8 cellular contexts compared by ENCODE assay signal in the genomic region with DNA sequence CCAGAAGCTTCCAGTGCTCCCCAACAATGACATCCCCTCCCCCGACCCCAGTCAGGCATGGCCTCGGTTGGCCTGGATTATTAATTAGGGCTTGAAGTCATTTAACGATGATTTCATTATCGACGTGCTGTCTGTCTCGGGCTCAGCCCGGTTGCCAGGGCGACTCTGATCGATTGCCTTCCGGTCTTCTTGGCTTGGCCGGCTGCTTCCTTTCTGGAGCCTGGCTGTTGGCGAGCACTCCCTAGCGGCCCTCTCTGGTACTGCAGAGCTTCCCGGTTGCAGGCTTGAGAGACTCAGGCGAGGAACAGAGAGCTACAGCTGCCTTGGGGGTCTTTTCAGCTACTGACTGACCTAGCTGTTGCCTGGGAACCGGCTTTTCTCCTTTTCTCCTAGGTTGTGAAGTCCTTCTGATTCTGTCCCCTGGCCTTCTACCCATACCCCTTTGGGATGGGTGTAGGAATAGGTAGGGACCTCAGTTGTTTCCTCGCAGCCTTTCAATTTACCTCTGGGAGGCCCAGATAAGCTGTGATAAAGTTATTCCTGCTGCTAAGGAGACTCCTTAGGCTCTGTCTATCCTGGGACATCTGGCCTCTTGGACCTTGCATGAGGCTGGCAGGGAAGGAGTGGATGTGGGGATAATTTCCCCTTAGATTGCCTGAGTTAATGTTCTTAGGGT. TPM values are rescaled to one million over a fixed set of nuclear protein-coding genes. Genes with fewer than 3 reads are reported as not detected.
DNase-seq lines count a peak whose midpoint lies in the region; ATAC-seq and TF ChIP-seq lines count a peak whose summit lies in the region.

No MANE protein-coding gene starts in this region.

- peaks cover 12% of the 10 kb centered on the region for H3K4me1 Mint-ChIP-seq in CD8-positive, alpha-beta T cell (ENCODE audit: low read depth)
- H3K4me1 Mint-ChIP-seq in activated T-cell treated with anti-CD3 and anti-CD28 coated beads, Interleukin-2, amount 50 U/mL, for 4 hours (ENCODE audit: low read depth) = peaks cover 5% of the 10 kb centered on the region
- peaks cover 5% of the 10 kb centered on the region for H3K4me1 Mint-ChIP-seq in nephron progenitor cell

- peak; percentile 87 for TF ChIP-seq CTCF in CD8-positive, alpha-beta T cell (IDR thresholded peaks at IDR 0.05)
- peak; percentile 93 for TF ChIP-seq CTCF in fibroblast of pulmonary artery (IDR thresholded peaks at IDR 0.05; ENCODE audit: low read length, missing control alignments)
- peak; percentile 97 for TF ChIP-seq CTCF in nephron progenitor cell (IDR thresholded peaks at IDR 0.05)
- peak in 5 of 7 experiments; percentile 56 to 95 (median 84) for TF ChIP-seq CTCF in stomach (IDR thresholded peaks at IDR 0.05)

- peak; percentile 97 for ATAC-seq in CD8-positive, alpha-beta T cell
- ATAC-seq in GM19351 (IDR thresholded peaks at IDR 0.05; ENCODE audit: unreplicated experiment) = peak; percentile 70
- ATAC-seq in HG03520 (IDR thresholded peaks at IDR 0.05; ENCODE audit: unreplicated experiment) = peak; percentile 79
- ATAC-seq in activated T-cell treated with anti-CD3 and anti-CD28 coated beads, Interleukin-2, amount 50 U/mL, for 4 hours = peak; percentile 81 to 86

- peaks cover 7% of the 10 kb centered on the region for H3K4me1 ChIP-seq in CD8-positive, alpha-beta T cell (ENCODE audit: insufficient read depth, low read length)
- no peaks in the 10 kb centered on the region for H3K4me1 ChIP-seq in NT2/D1 (ENCODE audit: insufficient read depth, insufficient read length)
- H3K4me1 ChIP-seq in stomach = peaks cover 0 to 46% (median 26%) of the 10 kb centered on the region in 4 donors

- TF ChIP-seq POLR2A in stomach (IDR thresholded peaks at IDR 0.05) = no peak

- WGBS in stomach, 5 donors = 7 to 20% (median 9%) methylated on average over 5 to 17 of the region's 17 CpGs

- no peaks in the 10 kb centered on the region for H3K36me3 ChIP-seq in CD8-positive, alpha-beta T cell (ENCODE audit: insufficient read depth, low read length)
- H3K36me3 ChIP-seq in NT2/D1 (ENCODE audit: insufficient read depth, insufficient read length, low read length) = no peaks in the 10 kb centered on the region
- H3K36me3 ChIP-seq in stomach = no peaks in the 10 kb centered on the region

- no peak overlapping the region for H3K4me3 ChIP-seq in CD8-positive, alpha-beta T cell (ENCODE audit: low read depth, low read length)
- H3K4me3 ChIP-seq in NT2/D1 (ENCODE audit: insufficient read length, low read depth) (peak overlapping the region; percentile 10), fibroblast of pulmonary artery (replicated peaks; ENCODE audit: low read depth, low read length) (no peak overlapping the region), stomach (peak overlapping the region in 1 of 4 donors; percentile 12)

- no peaks in the 10 kb centered on the region for H3K9me3 ChIP-seq in CD8-positive, alpha-beta T cell (ENCODE audit: low read length)
- no peaks in the 10 kb centered on the region for H3K9me3 ChIP-seq in NT2/D1 (ENCODE audit: insufficient read depth, low read length)
- H3K9me3 ChIP-seq in stomach = no peaks in the 10 kb centered on the region

- H3K9me3 Mint-ChIP-seq in CD8-positive, alpha-beta T cell = no peaks in the 10 kb centered on the region
- H3K9me3 Mint-ChIP-seq in activated T-cell treated with anti-CD3 and anti-CD28 coated beads, Interleukin-2, amount 50 U/mL, for 4 hours = no peaks in the 10 kb centered on the region
- H3K9me3 Mint-ChIP-seq in nephron progenitor cell = no peaks in the 10 kb centered on the region

- H3K27ac ChIP-seq in CD8-positive, alpha-beta T cell (ENCODE audit: low read depth, low read length) = no peak overlapping the region
- H3K27ac ChIP-seq in stomach = no peak overlapping the region

- no peak for TF ChIP-seq EP300 in stomach (IDR thresholded peaks at IDR 0.05)

- peak; percentile 67 to 85 (median 75) for DNase-seq in CD8-positive, alpha-beta T cell
- DNase-seq in NT2/D1 (ENCODE audit: low read depth, low spot score) (peak; percentile 88), fibroblast of pulmonary artery (ENCODE audit: low read depth) (peak; percentile 70), nephron progenitor cell (peak; percentile 96), stomach (peak; percentile 85)
- peak; percentile 74 for DNase-seq in activated T-cell treated with anti-CD3 and anti-CD28 coated beads, Interleukin-2, amount 50 U/mL, for 4 hours

- POLR2A ChIA-PET in CD8-positive, alpha-beta T cell (lab: Charles Lee) = interaction anchor here (0.6 to 1.4 kb wide), 2 partner anchors 10 to 31 kb away, joined by 3 to 7 read pairs; a partner anchor contains a TSS

- H3K27ac Mint-ChIP-seq in CD8-positive, alpha-beta T cell = no peak overlapping the region
- H3K27ac Mint-ChIP-seq in nephron progenitor cell = peak overlapping the region; percentile 42

- peaks cover 14% of the 10 kb centered on the region for H3K27me3 ChIP-seq in CD8-positive, alpha-beta T cell (ENCODE audit: insufficient read depth, low read length)
- H3K27me3 ChIP-seq in NT2/D1 (ENCODE audit: insufficient read depth, insufficient read length) = peaks cover 60% of the 10 kb centered on the region
- H3K27me3 ChIP-seq in stomach = peaks cover 0 to 96% (median 47%) of the 10 kb centered on the region in 3 donors

- no peaks in the 10 kb centered on the region for H3K36me3 Mint-ChIP-seq in CD8-positive, alpha-beta T cell
- no peaks in the 10 kb centered on the region for H3K36me3 Mint-ChIP-seq in activated T-cell treated with anti-CD3 and anti-CD28 coated beads, Interleukin-2, amount 50 U/mL, for 4 hours (ENCODE audit: insufficient read depth)
- no peaks in the 10 kb centered on the region for H3K36me3 Mint-ChIP-seq in nephron progenitor cell (ENCODE audit: low read depth)

- H3K9ac ChIP-seq in NT2/D1 (ENCODE audit: insufficient read length, low read depth) = no peak overlapping the region

- peak overlapping the region; percentile 60 for H3K4me3 Mint-ChIP-seq in CD8-positive, alpha-beta T cell
- H3K4me3 Mint-ChIP-seq in activated T-cell treated with anti-CD3 and anti-CD28 coated beads, Interleukin-2, amount 50 U/mL, for 4 hours = peak overlapping the region; percentile 27
- no peak overlapping the region for H3K4me3 Mint-ChIP-seq in nephron progenitor cell

- peaks cover 37% of the 10 kb centered on the region for H3K27me3 Mint-ChIP-seq in CD8-positive, alpha-beta T cell (ENCODE audit: low read depth)
- H3K27me3 Mint-ChIP-seq in activated T-cell treated with anti-CD3 and anti-CD28 coated beads, Interleukin-2, amount 50 U/mL, for 4 hours (ENCODE audit: low read depth) = peaks cover 35% of the 10 kb centered on the region
- H3K27me3 Mint-ChIP-seq in nephron progenitor cell (ENCODE audit: low read depth, poor library complexity) = peaks cover 27% of the 10 kb centered on the region

- CTCF ChIA-PET in CD8-positive, alpha-beta T cell (lab: Charles Lee) = interaction anchor here (0.6 to 6.9 kb wide), 18 partner anchors 8 to 157 kb away, joined by 3 to 137 read pairs (median 4); a partner anchor contains a TSS

- intact Hi-C loops in CD8-positive, alpha-beta T cell (cut with DNase I, micrococcal nuclease) = no loop called here
- intact Hi-C loops in stomach (cut with DNase I; ENCODE audit: low total_unique reads) = no loop called here

RNA-seq across cellular contexts. Expression of a gene that starts 5.5 kb away (rescaled TPM):
- total RNA-seq in CD8-positive, alpha-beta T cell = not detected
- not detected for total RNA-seq in activated T-cell treated with anti-CD3 and anti-CD28 coated beads, Interleukin-2, amount 50 U/mL, for 4 hours
- not detected for total RNA-seq in stomach
- not detected for polyA plus RNA-seq in stomach

RNA-seq across cellular contexts. Expression of a gene that starts 30.0 kb away (rescaled TPM):
- total RNA-seq in CD8-positive, alpha-beta T cell = 10 to 100 TPM; 49.2 to 49.5 TPM
- 1 to 10 TPM; 2.6 to 9.9 (median 7.1) TPM for total RNA-seq in activated T-cell treated with anti-CD3 and anti-CD28 coated beads, Interleukin-2, amount 50 U/mL, for 4 hours
- 100 to 1,000 TPM; 135 to 441 (median 164) TPM for total RNA-seq in stomach
- 100 to 1,000 TPM in 1 of 3 donors, 10 to 100 TPM in 2; 60.3 to 102 (median 73.2) TPM for polyA plus RNA-seq in stomach

Comparison
In these comparisons a context has a peak if more than half of its experiments do, and no peak if none do; other contexts are left out.
1. RNA of a gene that starts 30.0 kb away (total RNA-seq): 135 to 441 TPM in stomach and 49.2 to 49.5 TPM in CD8-positive, alpha-beta T cell; 2.6 to 9.9 TPM in activated T-cell treated with anti-CD3 and anti-CD28 coated beads, Interleukin-2, amount 50 U/mL, for 4 hours; every median in the first group is over 4 times any median in the second.
2. Peak in every context shown above with its lines, with median percentiles within 50 percentile points of each other: ATAC-seq, DNase-seq and CTCF ChIP-seq.